ENCODE assay signal across 8 cellular contexts in the genomic region with DNA sequence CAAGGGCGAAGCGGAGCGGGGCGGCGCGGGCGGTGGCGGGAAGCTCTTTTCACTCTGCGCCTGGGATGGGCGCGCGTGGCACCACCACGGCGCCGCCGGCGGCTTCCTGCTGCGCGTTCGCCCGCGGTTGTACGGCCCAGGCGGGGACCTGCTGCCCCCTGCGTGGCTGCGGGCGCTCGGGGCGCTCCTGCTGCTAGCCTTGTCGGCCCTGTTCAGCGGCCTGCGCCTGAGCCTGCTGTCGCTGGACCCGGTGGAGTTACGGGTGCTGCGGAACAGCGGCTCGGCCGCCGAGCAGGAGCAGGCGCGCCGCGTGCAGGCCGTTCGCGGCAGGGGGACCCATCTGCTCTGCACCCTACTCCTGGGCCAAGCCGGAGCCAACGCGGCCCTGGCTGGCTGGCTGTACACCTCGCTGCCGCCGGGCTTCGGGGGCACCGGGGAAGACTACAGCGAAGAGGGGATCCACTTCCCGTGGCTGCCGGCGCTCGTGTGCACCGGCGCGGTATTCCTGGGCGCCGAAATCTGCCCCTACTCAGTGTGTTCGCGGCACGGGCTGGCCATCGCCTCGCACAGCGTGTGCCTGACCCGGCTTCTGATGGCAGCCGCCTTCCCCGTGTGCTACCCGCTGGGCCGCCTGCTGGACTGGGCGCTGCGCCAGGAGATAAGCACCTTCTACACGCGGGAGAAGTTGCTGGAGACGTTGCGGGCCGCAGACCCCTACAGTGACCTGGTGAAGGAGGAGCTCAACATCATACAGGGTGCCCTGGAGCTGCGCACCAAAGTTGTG. TPM values are rescaled to one million over a fixed set of nuclear protein-coding genes. Genes with fewer than 3 reads are reported as not detected.
DNase-seq lines count a peak whose midpoint lies in the region; TF ChIP-seq lines count a peak whose summit lies in the region.

No MANE protein-coding gene starts in this region.

- H4K91ac ChIP-seq in H9 (ENCODE audit: insufficient read length, low read depth, low read length) = no peak overlapping the region

- peaks cover 29% of the 10 kb centered on the region; the same call in 1 of the 2 replicates for H3K27me3 ChIP-seq in H9 (ENCODE audit: insufficient read depth, low read length)
- H3K27me3 ChIP-seq in Peyer's patch = peaks cover 0 to 18% of the 10 kb centered on the region in 2 donors
- H3K27me3 ChIP-seq in endocrine pancreas (ENCODE audit: control insufficient read depth, insufficient read depth, low read length) = no peaks in the 10 kb centered on the region
- H3K27me3 ChIP-seq in muscle layer of duodenum (ENCODE audit: low read depth, low read length) = no peaks in the 10 kb centered on the region

- H3K23ac ChIP-seq in H9 (ENCODE audit: insufficient read length, low read depth, low read length) = no peak overlapping the region

- H3K4me1 Mint-ChIP-seq in H9 = peaks cover 0 to 11% of the 10 kb centered on the region in 2 experiments; a peak in 2 of 4 replicates

- H3T11ph ChIP-seq in H9 (ENCODE audit: low read length) = no peak overlapping the region

- no peak overlapping the region for H4K5ac ChIP-seq in H9 (ENCODE audit: insufficient read length, low read depth, low read length)

- peaks cover 15% of the 10 kb centered on the region for H3K23me2 ChIP-seq in H9 (ENCODE audit: insufficient read length, low read depth, low read length, poor library complexity, severe bottlenecking)

- no peaks in the 10 kb centered on the region for H3K79me2 ChIP-seq in H9 (ENCODE audit: insufficient read depth, low read length)

- H3K14ac ChIP-seq in H9 (ENCODE audit: insufficient read depth, low read length) = 0 out of 2 replicates have a peak overlapping the region, but pooled peaks have one; percentile 6

- no peak overlapping the region for H3K27ac Mint-ChIP-seq in H9

- H3K4me3 Mint-ChIP-seq in H9 = peak overlapping the region; percentile 45 to 73

- H2BK120ac ChIP-seq in H9 (ENCODE audit: low read depth, low read length, poor library complexity, severe bottlenecking) = no peak overlapping the region

- H3K36me3 Mint-ChIP-seq in H9 (ENCODE audit: insufficient read depth in 1 of 3, low read depth in 3 of 3) = no peaks in the 10 kb centered on the region; a peak in 1 of 7 replicates

- no peak overlapping the region for H3K56ac ChIP-seq in H9 (ENCODE audit: insufficient read length, low read depth, low read length)

- no peak overlapping the region for H3K27ac ChIP-seq in H9 (ENCODE audit: insufficient read length, low read depth, low read length)
- H3K27ac ChIP-seq in Peyer's patch = no peak overlapping the region
- H3K27ac ChIP-seq in muscle layer of duodenum (ENCODE audit: low read length) = no peak overlapping the region

- H2AK5ac ChIP-seq in H9 (ENCODE audit: insufficient read length, low read length) = no peak overlapping the region

- no peak for TF ChIP-seq POLR2A in Peyer's patch (IDR thresholded peaks at IDR 0.05)

- no peak overlapping the region for H2BK12ac ChIP-seq in H9 (ENCODE audit: insufficient read length, low read depth, low read length)

- no peak overlapping the region for H2BK20ac ChIP-seq in H9 (ENCODE audit: low read depth, low read length, poor library complexity, severe bottlenecking)

- H2BK5ac ChIP-seq in H9 (ENCODE audit: insufficient read length, low read length) = no peak overlapping the region

- no peak overlapping the region for H2BK15ac ChIP-seq in H9 (ENCODE audit: low read depth, low read length)

- H3K4me1 ChIP-seq in H9 (ENCODE audit: insufficient read depth, low read length) (no peaks in the 10 kb centered on the region), Peyer's patch (peaks cover 0 to 23% (median 2%) of the 10 kb centered on the region in 4 donors), endocrine pancreas (ENCODE audit: control insufficient read depth, insufficient read depth, low read length) (peaks cover 3% of the 10 kb centered on the region), muscle layer of duodenum (ENCODE audit: control insufficient read depth in 1 of 2, insufficient read depth in 2 of 2, low read length in 2 of 2) (peaks cover 0 to 25% of the 10 kb centered on the region in 2 donors)

- DNase-seq in H9 (peak; percentile 51), Peyer's patch (peak in 1 of 3 donors; percentile 53), NCI-H2081 treated with DMSO at 0.1 percent for 48 hours (lab: John Stamatoyannopoulos, UW) (no peak), OCI-M2 (lab: John Stamatoyannopoulos, UW; ENCODE audit: unreplicated experiment) (no peak), CD1c-positive myeloid dendritic cell (ENCODE audit: extremely low spot score) (no peak)

- no peaks in the 10 kb centered on the region for H4K20me1 ChIP-seq in H9 (ENCODE audit: control insufficient read depth, insufficient read depth, insufficient read length)

- no peak overlapping the region for H4K8ac ChIP-seq in H9 (replicated peaks; ENCODE audit: insufficient read length, low read depth, low read length)

- H3K9me3 ChIP-seq in H9 (ENCODE audit: control insufficient read depth, low read depth, low read length) (no peaks in the 10 kb centered on the region), Peyer's patch (no peaks in the 10 kb centered on the region), endocrine pancreas (ENCODE audit: control insufficient read depth, low read length) (no peaks in the 10 kb centered on the region), muscle layer of duodenum (ENCODE audit: control insufficient read depth in 1 of 2, low read length in 2 of 2) (no peaks in the 10 kb centered on the region)

- peaks cover 0 to 3% of the 10 kb centered on the region in 2 experiments; a peak in 1 of 5 replicates for H3K9me3 Mint-ChIP-seq in H9

- H3K4me2 ChIP-seq in H9 (ENCODE audit: insufficient read depth, insufficient read length, low read length) = peak overlapping the region; percentile 58

- H3K9ac ChIP-seq in H9 (ENCODE audit: extremely low read depth, insufficient read length, low read length) (no peak overlapping the region), endocrine pancreas (ENCODE audit: control insufficient read depth, insufficient read depth, low read length) (peak overlapping the region; percentile 56)

- H3K79me1 ChIP-seq in H9 (ENCODE audit: insufficient read depth, low read depth, low read length, poor library complexity, severe bottlenecking) = no peaks in the 10 kb centered on the region

- H3K36me3 ChIP-seq in Peyer's patch (no peaks in the 10 kb centered on the region), endocrine pancreas (ENCODE audit: control insufficient read depth, insufficient read depth, low read length) (no peaks in the 10 kb centered on the region), muscle layer of duodenum (ENCODE audit: control insufficient read depth in 1 of 2, insufficient read depth in 2 of 2, low read length in 2 of 2) (no peaks in the 10 kb centered on the region)

- no peak overlapping the region for H3K18ac ChIP-seq in H9 (ENCODE audit: insufficient read length, low read depth, low read length)

- TF ChIP-seq CTCF in H9 (conservative IDR thresholded peaks at IDR 0.05) (no peak), Peyer's patch (IDR thresholded peaks at IDR 0.05) (no peak)

- H3K4ac ChIP-seq in H9 (ENCODE audit: low read depth, low read length) = no peak overlapping the region

- H3K4me3 ChIP-seq in GM08714 (ENCODE audit: low read length) = peak overlapping the region; percentile 65; the same call in 1 of the 2 replicates
- H3K4me3 ChIP-seq in Peyer's patch = peak overlapping the region; percentile 19 to 67 (median 46)
- no peak overlapping the region for H3K4me3 ChIP-seq in endocrine pancreas (ENCODE audit: control insufficient read depth, insufficient read depth, low read length)
- peak overlapping the region; percentile 33 to 93 for H3K4me3 ChIP-seq in muscle layer of duodenum (ENCODE audit: low read depth in 1 of 2, low read length in 2 of 2)

- H2AFZ ChIP-seq in H9 (ENCODE audit: low read length) = no peak overlapping the region

- H3K27me3 Mint-ChIP-seq in H9 (ENCODE audit: low read depth) = peaks cover 77% of the 10 kb centered on the region

- WGBS in H9 (ENCODE audit: extremely low coverage, insufficient read length, low lambda C conversion rate) = no CpG with 5 or more reads among the region's 84 CpGs

RNA-seq across cellular contexts. Expression of gene CNNM1, which starts 0.9 kb away (rescaled TPM):
- total RNA-seq in H9 (2021) (0.33 and 0.35 TPM in 2 replicates), Peyer's patch (1 to 10 TPM in 2 of 4 donors, under 1 TPM in 2; 0.40 to 2.5 (median 0.87) TPM)
